8 cellular contexts compared by ENCODE assay signal in genomic region chr6:108798672-108799355, GRCh38. TPM values are rescaled to one million over a fixed set of nuclear protein-coding genes. Genes with fewer than 3 reads are reported as not detected.
A peak's percentile ranks its signal among the peaks of the same experiment; 100 is the strongest.
DNase-seq lines count a peak whose midpoint lies in the region; TF ChIP-seq lines count a peak whose summit lies in the region.

No MANE protein-coding gene starts in this region.

- TF ChIP-seq CTCF in lower leg skin (IDR thresholded peaks at IDR 0.05), result no peak
- no peak for TF ChIP-seq CTCF in MCF 10A (IDR thresholded peaks at IDR 0.05; ENCODE audit: unreplicated experiment)

- TF ChIP-seq POLR2A in lower leg skin (IDR thresholded peaks at IDR 0.05), result no peak

- H3K9me3 Mint-ChIP-seq in IgD-negative memory B cell (no peaks in the 10 kb centered on the region), MCF 10A (ENCODE audit: unreplicated experiment) (no peaks in the 10 kb centered on the region)
- no peaks in the 10 kb centered on the region for H3K9me3 Mint-ChIP-seq in activated CD4-positive, alpha-beta memory T cell treated with anti-CD3 and anti-CD28 coated beads, Interleukin-2, amount 10 ng/mL, durations not matched to agents 7 days and 5 days

- POLR2A ChIA-PET in activated CD4-positive, alpha-beta memory T cell treated with anti-CD3 and anti-CD28 coated beads, Interleukin-2, amount 10 ng/mL, durations not matched to agents 7 days and 5 days (lab: Charles Lee), result interaction anchor here (0.9 to 2.0 kb wide), 5 partner anchors 15 to 240 kb away, joined by 3 to 6 read pairs (median 4); partner anchors contain the start of gene ARMC2
- POLR2A ChIA-PET in MCF 10A (lab: Yijun Ruan, JAX), result no interaction called here

- H3K27ac Mint-ChIP-seq in IgD-negative memory B cell, result peak overlapping the region in 2 of 3 donors; percentile 31 to 34
- H3K27ac Mint-ChIP-seq in activated CD4-positive, alpha-beta memory T cell treated with anti-CD3 and anti-CD28 coated beads, Interleukin-2, amount 10 ng/mL, durations not matched to agents 7 days and 5 days, result peak overlapping the region; percentile 85
- H3K27ac Mint-ChIP-seq in MCF 10A (ENCODE audit: low read depth, unreplicated experiment), result no peak overlapping the region

- 69 to 79% methylated on average over 18 of the region's 18 CpGs for WGBS in lower leg skin, 2 donors

- BruUV-seq in MCF 10A (replicated peaks; lab: Mats Ljungman, UMichigan), result no TSS peak

- DNase-seq in activated CD4-positive, alpha-beta memory T cell treated with anti-CD3 and anti-CD28 coated beads, Interleukin-2, amount 10 ng/mL, durations not matched to agents 7 days and 5 days, result peak; percentile 82
- peak; percentile 54 for DNase-seq in globus pallidus (ENCODE audit: low spot score)
- DNase-seq in stimulated activated CD4-positive, alpha-beta T cell treated with anti-CD3 and anti-CD28 coated beads, Interleukin-4, amount 100 ng/mL, for 1 hour, result peak; percentile 38
- DNase-seq in lower leg skin (ENCODE audit: low spot score in 2 of 2), result no peak
- DNase-seq in H4 (ENCODE audit: low spot score), result no peak
- DNase-seq in germinal center (ENCODE audit: low spot score), result no peak
- DNase-seq in MCF 10A (ENCODE audit: unreplicated experiment), result no peak

- CTCF ChIA-PET in activated CD4-positive, alpha-beta memory T cell treated with anti-CD3 and anti-CD28 coated beads, Interleukin-2, amount 10 ng/mL, durations not matched to agents 7 days and 5 days (lab: Charles Lee), result interaction anchor here (0.6 to 1.9 kb wide), 7 partner anchors 11 to 274 kb away, joined by 3 to 8 read pairs (median 4); no protein-coding TSS in a partner anchor
- CTCF ChIA-PET in MCF 10A (lab: Yijun Ruan, JAX), result interaction anchor here (0.6 kb wide), 1 partner anchor 176 kb away, joined by 3 read pairs; no protein-coding TSS in a partner anchor

- H3K27me3 Mint-ChIP-seq in IgD-negative memory B cell, result peaks cover 2% of the 10 kb centered on the region
- peaks cover 1% of the 10 kb centered on the region for H3K27me3 Mint-ChIP-seq in activated CD4-positive, alpha-beta memory T cell treated with anti-CD3 and anti-CD28 coated beads, Interleukin-2, amount 10 ng/mL, durations not matched to agents 7 days and 5 days
- no peaks in the 10 kb centered on the region for H3K27me3 Mint-ChIP-seq in MCF 10A (ENCODE audit: insufficient read depth, unreplicated experiment)

- H3K4me3 Mint-ChIP-seq in IgD-negative memory B cell, result peak overlapping the region in 2 of 4 donors; percentile 39 to 78
- peak overlapping the region; percentile 56 for H3K4me3 Mint-ChIP-seq in activated CD4-positive, alpha-beta memory T cell treated with anti-CD3 and anti-CD28 coated beads, Interleukin-2, amount 10 ng/mL, durations not matched to agents 7 days and 5 days
- no peak overlapping the region for H3K4me3 Mint-ChIP-seq in MCF 10A (ENCODE audit: unreplicated experiment)

- H3K4me3 ChIP-seq in lower leg skin (ENCODE audit: low read depth, poor library complexity, severe bottlenecking), result no peak overlapping the region

- intact Hi-C loops in lower leg skin (cut with DNase I; ENCODE audit: low total_unique reads), result no loop called here
- intact Hi-C loops in MCF 10A (cut with micrococcal nuclease), result no loop called here

- H3K36me3 Mint-ChIP-seq in IgD-negative memory B cell, result no peaks in the 10 kb centered on the region
- no peaks in the 10 kb centered on the region for H3K36me3 Mint-ChIP-seq in activated CD4-positive, alpha-beta memory T cell treated with anti-CD3 and anti-CD28 coated beads, Interleukin-2, amount 10 ng/mL, durations not matched to agents 7 days and 5 days (ENCODE audit: low read depth)
- H3K36me3 Mint-ChIP-seq in MCF 10A (ENCODE audit: insufficient read depth, unreplicated experiment), result no peaks in the 10 kb centered on the region

- peaks cover 5 to 15% (median 9%) of the 10 kb centered on the region in 3 donors for H3K4me1 Mint-ChIP-seq in IgD-negative memory B cell
- H3K4me1 Mint-ChIP-seq in activated CD4-positive, alpha-beta memory T cell treated with anti-CD3 and anti-CD28 coated beads, Interleukin-2, amount 10 ng/mL, durations not matched to agents 7 days and 5 days, result peaks cover 46% of the 10 kb centered on the region
- no peaks in the 10 kb centered on the region for H3K4me1 Mint-ChIP-seq in MCF 10A (ENCODE audit: insufficient read depth, unreplicated experiment)

RNA-seq across cellular contexts. Expression of gene ARMC2, which starts 49.4 kb away (rescaled TPM):
- polyA plus RNA-seq in IgD-negative memory B cell, result 3.2 TPM
- 10 to 100 TPM; 12.2 to 13.6 TPM for total RNA-seq in activated CD4-positive, alpha-beta memory T cell treated with anti-CD3 and anti-CD28 coated beads, Interleukin-2, amount 10 ng/mL, durations not matched to agents 7 days and 5 days
- 1 to 10 TPM in 3 of 4 donors, under 1 TPM in 1; 0.34 to 2.0 (median 1.2) TPM for total RNA-seq in lower leg skin
- 0.33 and 1.2 TPM in 2 replicates for total RNA-seq in H4 (2014; rRNA removed; shearing (Covaris generic))
- 1.6 and 3.2 TPM in 2 replicates for total RNA-seq in MCF 10A (2022)

Comparison
In these comparisons a context has a peak if more than half of its experiments do, and no peak if none do; other contexts are left out.
1. DNase-seq: peak in activated CD4-positive, alpha-beta memory T cell treated with anti-CD3 and anti-CD28 coated beads, Interleukin-2, amount 10 ng/mL, durations not matched to agents 7 days and 5 days (single experiment), globus pallidus (single experiment) and stimulated activated CD4-positive, alpha-beta T cell treated with anti-CD3 and anti-CD28 coated beads, Interleukin-4, amount 100 ng/mL, for 1 hour (single experiment); none in lower leg skin (0 of 2), H4 (single experiment), germinal center (single experiment) and MCF 10A (single experiment).